In the genomic region with DNA sequence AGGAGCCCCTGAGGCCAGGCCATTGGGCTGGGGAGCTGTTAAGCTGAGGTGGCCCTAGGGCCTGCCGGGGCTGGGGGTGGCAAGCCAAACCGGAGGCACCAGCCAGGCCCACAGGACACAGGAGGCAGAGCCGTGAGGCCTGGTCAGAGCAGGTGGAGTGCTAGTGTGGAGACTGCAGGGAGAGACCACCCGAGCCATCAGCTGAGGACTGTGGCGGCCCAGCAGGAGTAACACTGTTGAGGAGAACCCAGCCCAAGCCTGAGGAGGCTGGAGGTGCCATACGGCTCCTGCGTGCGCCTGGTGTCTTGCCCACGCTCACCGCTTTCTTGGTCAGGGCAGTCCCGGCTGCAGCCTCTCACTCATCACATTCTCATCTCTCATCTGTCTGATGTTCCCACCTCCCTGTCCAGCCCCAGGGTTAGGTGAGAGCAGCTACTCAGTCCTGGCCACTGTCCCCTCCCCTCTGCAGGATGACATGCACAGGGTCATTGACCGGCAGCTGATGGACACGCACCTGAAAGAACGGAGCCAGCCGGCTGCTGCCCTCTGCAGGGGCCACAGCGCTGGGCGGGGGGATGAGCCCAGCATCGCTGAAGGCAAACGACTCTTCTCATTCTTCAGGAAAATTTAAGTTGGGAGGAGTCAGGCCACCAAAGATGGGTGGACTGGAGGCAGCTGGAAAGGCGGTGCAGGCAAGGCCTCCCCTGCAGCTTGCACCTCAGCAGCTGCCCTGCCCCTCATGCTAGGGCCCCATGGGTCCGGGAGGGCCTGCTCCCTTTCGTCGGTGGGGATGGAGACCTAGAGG, we compare ENCODE assay signal across 17 cellular contexts. TPM values are rescaled to one million over a fixed set of nuclear protein-coding genes. Genes with fewer than 3 reads are reported as not detected.
DNase-seq lines count a peak whose midpoint lies in the region; ATAC-seq and TF ChIP-seq lines count a peak whose summit lies in the region.
"Had no signal": no experiment of that assay in that cellular context is flagged by ENCODE, and none has a peak within 500 bp of the region (broad histone marks: within the 10 kb centered on the region; RNA-seq: fewer than 3 reads in every experiment).

No MANE protein-coding gene starts in this region.

- no peak for TF ChIP-seq CTCF in OCI-LY1 (IDR thresholded peaks at IDR 0.05; ENCODE audit: low read length)
- no peak for TF ChIP-seq CTCF in smooth muscle cell (IDR thresholded peaks at IDR 0.05; ENCODE audit: borderline replicate concordance, insufficient read depth, poor library complexity, severe bottlenecking)
- no peak for TF ChIP-seq CTCF in esophagus squamous epithelium (IDR thresholded peaks at IDR 0.05)

- peaks cover 2% of the 10 kb centered on the region for H3K36me3 Mint-ChIP-seq in activated naive CD4-positive, alpha-beta T cell treated with anti-CD3 and anti-CD28 coated beads, Interleukin-2, amount 50 U/mL, for 24 hours

- H3K36me3 ChIP-seq in OCI-LY1 (ENCODE audit: insufficient read depth, low read length) (peaks cover 46% of the 10 kb centered on the region), smooth muscle cell (ENCODE audit: low read depth) (no peaks in the 10 kb centered on the region), esophagus squamous epithelium (peaks cover 15 to 83% (median 20%) of the 10 kb centered on the region in 3 donors)
- H3K36me3 ChIP-seq: uterus had no signal

- H3K27ac ChIP-seq in OCI-LY1 (ENCODE audit: low read depth, low read length, poor library complexity, severe bottlenecking) (peak overlapping the region; percentile 77), smooth muscle cell (ENCODE audit: low read depth) (no peak overlapping the region), esophagus squamous epithelium (no peak overlapping the region)
- H3K27ac ChIP-seq: coronary artery, gastroesophageal sphincter, uterus had no signal

- 95% methylated on average over 23 of the region's 23 CpGs for WGBS in smooth muscle cell (ENCODE audit: low lambda C conversion rate)
- 85 to 93% methylated on average over 5 to 18 of the region's 23 CpGs for WGBS in esophagus squamous epithelium, 2 donors

- no peaks in the 10 kb centered on the region for H3K9me2 ChIP-seq in OCI-LY1 (ENCODE audit: low read depth, low read length)

- H3F3A ChIP-seq in OCI-LY1 (ENCODE audit: insufficient read depth, low read length) = no peaks in the 10 kb centered on the region
- H3F3A ChIP-seq in smooth muscle cell (ENCODE audit: low read depth) = peaks cover 2% of the 10 kb centered on the region

- no peak overlapping the region for H3K4me3 Mint-ChIP-seq in activated naive CD4-positive, alpha-beta T cell treated with anti-CD3 and anti-CD28 coated beads, Interleukin-2, amount 50 U/mL, for 24 hours
- no peak overlapping the region for H3K4me3 Mint-ChIP-seq in stimulated activated naive CD8-positive, alpha-beta T cell treated with anti-CD3 and anti-CD28 coated beads, Interleukin-15, amount 100 ng/mL, for 72 hours
- H3K4me3 Mint-ChIP-seq: activated CD8-positive, alpha-beta memory T cell treated with anti-CD3 and anti-CD28 coated beads, Interleukin-2, amount 10 ng/mL, durations not matched to agents 7 days and 5 days; nephron had no signal

- H3K9me3 ChIP-seq in OCI-LY1 (ENCODE audit: low read length) (no peaks in the 10 kb centered on the region), smooth muscle cell (replicated peaks; ENCODE audit: low read depth) (no peaks in the 10 kb centered on the region), esophagus squamous epithelium (no peaks in the 10 kb centered on the region)
- H3K9me3 ChIP-seq: gastroesophageal sphincter, uterus had no signal

- H3K79me2 ChIP-seq in OCI-LY1 (ENCODE audit: insufficient read depth, low read length) (no peaks in the 10 kb centered on the region), smooth muscle cell (ENCODE audit: low read depth) (no peaks in the 10 kb centered on the region)

- no peaks in the 10 kb centered on the region for H3K27me3 Mint-ChIP-seq in activated naive CD4-positive, alpha-beta T cell treated with anti-CD3 and anti-CD28 coated beads, Interleukin-2, amount 50 U/mL, for 24 hours
- no peaks in the 10 kb centered on the region for H3K27me3 Mint-ChIP-seq in stimulated activated naive CD8-positive, alpha-beta T cell treated with anti-CD3 and anti-CD28 coated beads, Interleukin-15, amount 100 ng/mL, for 72 hours
- H3K27me3 Mint-ChIP-seq: activated CD8-positive, alpha-beta memory T cell treated with anti-CD3 and anti-CD28 coated beads, Interleukin-2, amount 10 ng/mL, durations not matched to agents 7 days and 5 days had no signal

- H3K27me3 ChIP-seq in OCI-LY1 (ENCODE audit: insufficient read depth, low read length) = no peaks in the 10 kb centered on the region
- H3K27me3 ChIP-seq in smooth muscle cell (ENCODE audit: low read depth) = no peaks in the 10 kb centered on the region
- no peaks in the 10 kb centered on the region for H3K27me3 ChIP-seq in esophagus squamous epithelium
- H3K27me3 ChIP-seq: gastroesophageal sphincter, uterus had no signal

- intact Hi-C loops in esophagus squamous epithelium (cut with DNase I) = no loop called here

- H3K27ac Mint-ChIP-seq in activated naive CD4-positive, alpha-beta T cell treated with anti-CD3 and anti-CD28 coated beads, Interleukin-2, amount 50 U/mL, for 24 hours = peak overlapping the region; percentile 1
- peak overlapping the region; percentile 33 to 87 for H3K27ac Mint-ChIP-seq in stimulated activated naive CD8-positive, alpha-beta T cell treated with anti-CD3 and anti-CD28 coated beads, Interleukin-15, amount 100 ng/mL, for 72 hours

- H4K20me1 ChIP-seq in OCI-LY1 (ENCODE audit: insufficient read depth, low read length) (no peaks in the 10 kb centered on the region), smooth muscle cell (ENCODE audit: low read depth) (peaks cover 27% of the 10 kb centered on the region)

- peaks cover under 1% of the 10 kb centered on the region for H3K4me1 Mint-ChIP-seq in activated naive CD4-positive, alpha-beta T cell treated with anti-CD3 and anti-CD28 coated beads, Interleukin-2, amount 50 U/mL, for 24 hours
- H3K4me1 Mint-ChIP-seq in stimulated activated naive CD8-positive, alpha-beta T cell treated with anti-CD3 and anti-CD28 coated beads, Interleukin-15, amount 100 ng/mL, for 72 hours = peaks cover 25% of the 10 kb centered on the region

- H3K9ac ChIP-seq in OCI-LY1 (ENCODE audit: low read length) = no peak overlapping the region
- no peak overlapping the region for H3K9ac ChIP-seq in smooth muscle cell (ENCODE audit: low read depth)

- TF ChIP-seq POLR2A in esophagus squamous epithelium (IDR thresholded peaks at IDR 0.05) = no peak

- ATAC-seq in left lobe of liver (peak; percentile 77), HG03342 (IDR thresholded peaks at IDR 0.05; ENCODE audit: unreplicated experiment) (no peak)
- peak; percentile 11 for ATAC-seq in stimulated activated naive CD8-positive, alpha-beta T cell treated with anti-CD3 and anti-CD28 coated beads, Interleukin-15, amount 100 ng/mL, for 72 hours
- ATAC-seq: gastroesophageal sphincter had no signal

- no peak for DNase-seq in activated naive CD4-positive, alpha-beta T cell (lab: John Stamatoyannopoulos, UW)
- DNase-seq in left lobe of liver (ENCODE audit: low spot score) (no peak), smooth muscle cell (lab: John Stamatoyannopoulos, UW; ENCODE audit: unreplicated experiment) (no peak), esophagus squamous epithelium (lab: John Stamatoyannopoulos, UW) (no peak)
- DNase-seq in stimulated activated naive CD8-positive, alpha-beta T cell treated with anti-CD3 and anti-CD28 coated beads, Interleukin-15, amount 100 ng/mL, for 72 hours = no peak
- DNase-seq: activated CD8-positive, alpha-beta memory T cell treated with anti-CD3 and anti-CD28 coated beads, Interleukin-2, amount 10 ng/mL, durations not matched to agents 7 days and 5 days; DND-41; erythroblast; NCI-H1436 treated with DMSO at 0.1 percent for 48 hours; NCI-H226; uterus had no signal

- H3K4me1 ChIP-seq in OCI-LY1 (ENCODE audit: insufficient read depth, low read length, severe bottlenecking) (peaks cover 43% of the 10 kb centered on the region), smooth muscle cell (ENCODE audit: low read depth) (peaks cover 14% of the 10 kb centered on the region), esophagus squamous epithelium (peaks cover 0 to 16% (median under 1%) of the 10 kb centered on the region in 3 donors)
- H3K4me1 ChIP-seq: uterus had no signal

- H3K4me3 ChIP-seq in OCI-LY1 (ENCODE audit: low read depth, low read length, poor library complexity, severe bottlenecking) = no peak overlapping the region
- no peak overlapping the region for H3K4me3 ChIP-seq in smooth muscle cell
- no peak overlapping the region for H3K4me3 ChIP-seq in esophagus squamous epithelium
- H3K4me3 ChIP-seq: coronary artery, gastroesophageal sphincter, uterus had no signal

- no peak overlapping the region for H2AFZ ChIP-seq in OCI-LY1 (ENCODE audit: low read length)
- no peak overlapping the region for H2AFZ ChIP-seq in smooth muscle cell (ENCODE audit: low read depth)

- H3K4me2 ChIP-seq in OCI-LY1 (ENCODE audit: low read length) (no peak overlapping the region), smooth muscle cell (no peak overlapping the region)

- no peaks in the 10 kb centered on the region for H3K9me3 Mint-ChIP-seq in activated naive CD4-positive, alpha-beta T cell treated with anti-CD3 and anti-CD28 coated beads, Interleukin-2, amount 50 U/mL, for 24 hours
- no peaks in the 10 kb centered on the region for H3K9me3 Mint-ChIP-seq in stimulated activated naive CD8-positive, alpha-beta T cell treated with anti-CD3 and anti-CD28 coated beads, Interleukin-15, amount 100 ng/mL, for 72 hours
- H3K9me3 Mint-ChIP-seq: nephron had no signal

RNA-seq across cellular contexts. Expression of a gene that starts 23.8 kb away (rescaled TPM):
- total RNA-seq in left lobe of liver (16.1 TPM), smooth muscle cell (17.9 and 19.3 TPM in 2 replicates), esophagus squamous epithelium (10 to 100 TPM; 25.8 to 38.9 (median 32.0) TPM)
- 19.1 and 21.9 TPM in 2 replicates for polyA plus RNA-seq in smooth muscle cell
